37 cellular contexts compared by ENCODE assay signal in genomic region chr17:11404877-11405276, GRCh38.
"Had no signal": no experiment of that assay in that cellular context is flagged by ENCODE, and none has a peak within 500 bp of the region (broad histone marks: within the 10 kb centered on the region; RNA-seq: fewer than 3 reads in every experiment).

No MANE protein-coding gene starts in this region.

- H3K27me3 ChIP-seq: adrenal gland, body of pancreas, brain microvascular endothelial cell had no signal

- DNase-seq: activated B cell treated with CpG ODN at 0.5 μM for 24 hours; activated CD4-positive, alpha-beta memory T cell treated with anti-CD3 and anti-CD28 coated beads for 36 hours; activated CD4-positive, alpha-beta T cell treated with anti-CD3 and anti-CD28 coated beads for 4 hours; activated CD4-positive, alpha-beta T cell treated with anti-CD3 and anti-CD28 coated beads, Interleukin-2, amount 10 ng/mL, durations not matched to agents 24 days and 14 days; activated CD4-positive, alpha-beta T cell treated with anti-CD3 and anti-CD28 coated beads, Interleukin-2, amount 50 U/mL, for 1 hour; activated CD4-positive, alpha-beta T cell treated with anti-CD3 and anti-CD28 coated beads, Interleukin-2, amount 50 U/mL, for 4 hours; activated CD4-positive, CD25-positive, alpha-beta regulatory T cell treated with anti-CD3 and anti-CD28 coated beads, Interleukin-2, amount 50 U/mL, for 72 hours; activated CD8-positive, alpha-beta memory T cell treated with anti-CD3 and anti-CD28 coated beads, Interleukin-2, amount 50 U/mL, for 4 hours; activated CD8-positive, alpha-beta T cell treated with anti-CD3 and anti-CD28 coated beads for 36 hours; activated effector memory CD4-positive, alpha-beta T cell treated with anti-CD3 and anti-CD28 coated beads, Interleukin-2, amount 50 U/mL, for 16 hours; activated gamma-delta T cell treated with Interleukin-2 at 50 U/mL for 16 hours; activated naive CD4-positive, alpha-beta T cell; activated naive CD4-positive, alpha-beta T cell treated with anti-CD3 and anti-CD28 coated beads for 36 hours; activated naive CD4-positive, alpha-beta T cell treated with anti-CD3 and anti-CD28 coated beads, Interleukin-2, amount 50 U/mL, for 16 hours; activated naive CD8-positive, alpha-beta T cell treated with anti-CD3 and anti-CD28 coated beads for 36 hours; activated T-cell treated with anti-CD3 and anti-CD28 coated beads for 4 hours; activated T-cell treated with anti-CD3 and anti-CD28 coated beads, Interleukin-2, amount 50 U/mL, for 1 hour; activated T-cell treated with anti-CD3 and anti-CD28 coated beads, Interleukin-2, amount 50 U/mL, for 4 hours; activated T-cell treated with anti-CD3 and anti-CD28 coated beads, Interleukin-2, amount 50 U/mL, for 72 hours; adrenal gland; amniotic stem cell; aorta; brain microvascular endothelial cell; central memory CD4-positive, alpha-beta T cell; T-helper 1 cell; T-helper 2 cell; T-helper 9 cell had no signal

- H3K27ac Mint-ChIP-seq: activated B cell treated with CpG ODN at 0.5 μM for 24 hours; activated CD4-positive, alpha-beta memory T cell treated with anti-CD3 and anti-CD28 coated beads for 36 hours; activated CD4-positive, alpha-beta T cell treated with anti-CD3 and anti-CD28 coated beads, Interleukin-2, amount 10 ng/mL, durations not matched to agents 24 days and 14 days; activated CD8-positive, alpha-beta T cell treated with anti-CD3 and anti-CD28 coated beads for 36 hours; activated naive CD4-positive, alpha-beta T cell treated with anti-CD3 and anti-CD28 coated beads for 36 hours; activated naive CD4-positive, alpha-beta T cell treated with anti-CD3 and anti-CD28 coated beads, Interleukin-2, amount 50 U/mL, for 72 hours; activated naive CD8-positive, alpha-beta T cell treated with anti-CD3 and anti-CD28 coated beads for 36 hours; activated T-cell treated with anti-CD3 and anti-CD28 coated beads, Interleukin-2, amount 50 U/mL, for 72 hours; activated T-helper 1 cell treated with anti-CD3 and anti-CD28 coated beads, Interleukin-12 subunit alpha, Interleukin-12 subunit beta, Interleukin-2, Interleukin-4 antibody, amounts not matched to agents 30 ng/mL and 10 ng/mL and 1 ng/mL, durations not matched to agents 14 hours and 24 hours and 36 hours; activated T-helper 17 cell treated with anti-CD3 and anti-CD28 coated beads, Interleukin-2, amount 50 U/mL, for 72 hours; T-helper 1 cell treated with Interleukin-12 subunit alpha and Interleukin-12 subunit beta and Interleukin-4 antibody, amounts not matched to agents 30 μg/mL and 1 μg/mL, for 36 hours; T-helper 2 cell treated with Interferon-gamma antibody and Interleukin-4, amounts not matched to agents 5 μg/mL and 100 μg/mL, for 36 hours had no signal

- H3K36me3 Mint-ChIP-seq: activated CD4-positive, alpha-beta memory T cell treated with anti-CD3 and anti-CD28 coated beads for 36 hours; activated naive CD8-positive, alpha-beta T cell treated with anti-CD3 and anti-CD28 coated beads for 36 hours had no signal

- H3K36me3 ChIP-seq: adrenal gland, brain microvascular endothelial cell, breast epithelium had no signal

- H3K9me3 Mint-ChIP-seq: activated CD4-positive, alpha-beta memory T cell treated with anti-CD3 and anti-CD28 coated beads for 36 hours had no signal

- ATAC-seq: activated CD8-positive, alpha-beta T cell treated with anti-CD3 and anti-CD28 coated beads for 36 hours; activated naive CD4-positive, alpha-beta T cell treated with anti-CD3 and anti-CD28 coated beads, Interleukin-2, amount 50 U/mL, for 72 hours; activated T-cell treated with anti-CD3 and anti-CD28 coated beads, Interleukin-2, amount 50 U/mL, for 4 hours; activated T-cell treated with anti-CD3 and anti-CD28 coated beads, Interleukin-2, amount 50 U/mL, for 72 hours; activated T-helper 17 cell treated with anti-CD3 and anti-CD28 coated beads, Interleukin-2, amount 50 U/mL, for 72 hours had no signal

- FAIRE-seq: astrocyte, TTC549 had no signal

- H3K27me3 Mint-ChIP-seq: activated B cell treated with CpG ODN at 0.5 μM for 24 hours; activated CD4-positive, alpha-beta memory T cell treated with anti-CD3 and anti-CD28 coated beads for 36 hours; activated CD4-positive, alpha-beta T cell treated with anti-CD3 and anti-CD28 coated beads, Interleukin-2, amount 10 ng/mL, durations not matched to agents 24 days and 14 days; activated CD8-positive, alpha-beta T cell treated with anti-CD3 and anti-CD28 coated beads for 36 hours; activated naive CD8-positive, alpha-beta T cell treated with anti-CD3 and anti-CD28 coated beads for 36 hours; activated T-helper 17 cell treated with anti-CD3 and anti-CD28 coated beads, Interleukin-2, amount 50 U/mL, for 72 hours had no signal

- H3K4me1 Mint-ChIP-seq: activated B cell treated with CpG ODN at 0.5 μM for 24 hours; activated CD4-positive, alpha-beta T cell treated with anti-CD3 and anti-CD28 coated beads, Interleukin-2, amount 10 ng/mL, durations not matched to agents 24 days and 14 days; activated naive CD8-positive, alpha-beta T cell treated with anti-CD3 and anti-CD28 coated beads for 36 hours; activated T-helper 17 cell treated with anti-CD3 and anti-CD28 coated beads, Interleukin-2, amount 50 U/mL, for 72 hours had no signal

- H3K4me3 ChIP-seq: adrenal gland, body of pancreas, breast epithelium had no signal

- H3K4me1 ChIP-seq: adrenal gland, body of pancreas, breast epithelium had no signal

- H3K4me3 Mint-ChIP-seq: activated B cell treated with CpG ODN at 0.5 μM for 24 hours; activated CD4-positive, alpha-beta memory T cell treated with anti-CD3 and anti-CD28 coated beads for 36 hours; activated CD4-positive, alpha-beta T cell treated with anti-CD3 and anti-CD28 coated beads, Interleukin-2, amount 10 ng/mL, durations not matched to agents 24 days and 14 days; activated CD8-positive, alpha-beta T cell treated with anti-CD3 and anti-CD28 coated beads for 36 hours; activated naive CD4-positive, alpha-beta T cell treated with anti-CD3 and anti-CD28 coated beads for 36 hours; activated naive CD8-positive, alpha-beta T cell treated with anti-CD3 and anti-CD28 coated beads for 36 hours; activated T-cell treated with anti-CD3 and anti-CD28 coated beads, Interleukin-2, amount 50 U/mL, for 4 hours; activated T-cell treated with anti-CD3 and anti-CD28 coated beads, Interleukin-2, amount 50 U/mL, for 72 hours; activated T-helper 1 cell treated with anti-CD3 and anti-CD28 coated beads, Interleukin-12 subunit alpha, Interleukin-12 subunit beta, Interleukin-2, Interleukin-4 antibody, amounts not matched to agents 30 ng/mL and 10 ng/mL and 1 ng/mL, durations not matched to agents 14 hours and 24 hours and 36 hours; activated T-helper 17 cell treated with anti-CD3 and anti-CD28 coated beads, Interleukin-2, amount 50 U/mL, for 72 hours; T-helper 1 cell treated with Interleukin-12 subunit alpha and Interleukin-12 subunit beta and Interleukin-4 antibody, amounts not matched to agents 30 μg/mL and 1 μg/mL, for 36 hours; T-helper 2 cell treated with Interferon-gamma antibody and Interleukin-4, amounts not matched to agents 5 μg/mL and 100 μg/mL, for 36 hours had no signal

- H3K27ac ChIP-seq: adrenal gland, body of pancreas, brain microvascular endothelial cell, breast epithelium, VCaP had no signal
